ENCODE assay signal across 30 cellular contexts in the genomic region with DNA sequence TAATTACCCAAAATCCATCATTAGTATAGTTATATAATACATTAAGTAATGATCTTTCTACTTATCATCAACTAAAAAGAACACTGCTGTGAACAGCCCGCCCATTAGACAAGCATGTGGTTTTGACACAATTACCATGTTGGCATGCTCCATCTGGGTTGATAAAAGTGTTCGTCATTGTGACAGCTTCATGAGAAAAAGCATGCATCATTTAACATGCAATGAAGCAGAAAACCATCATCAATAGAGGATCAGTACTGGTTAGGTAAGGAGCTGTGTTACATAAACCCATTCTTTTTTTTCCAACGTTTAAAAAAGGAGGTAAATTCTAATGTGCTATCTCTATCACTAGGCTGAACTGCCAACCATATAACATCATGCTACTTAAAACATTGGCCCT.
A peak's percentile ranks its signal among the peaks of the same experiment; 100 is the strongest.
DNase-seq lines count a peak whose midpoint lies in the region; ATAC-seq and TF ChIP-seq lines count a peak whose summit lies in the region.
"Had no signal": no experiment of that assay in that cellular context is flagged by ENCODE, and none has a peak within 500 bp of the region (broad histone marks: within the 10 kb centered on the region; RNA-seq: fewer than 3 reads in every experiment).

No MANE protein-coding gene starts in this region.

- H3K4me2 ChIP-seq in DOHH2 (ENCODE audit: low read length): peak overlapping the region; percentile 51

- H3K9me2 ChIP-seq in DOHH2 (replicated peaks; ENCODE audit: control insufficient read depth, low read length): no peaks in the 10 kb centered on the region

- peaks cover 7% of the 10 kb centered on the region for H3F3A ChIP-seq in DOHH2 (ENCODE audit: control insufficient read depth, insufficient read depth)

- H3K27me3 ChIP-seq in DOHH2 (ENCODE audit: control insufficient read depth, low read length) (no peaks in the 10 kb centered on the region), ascending aorta (no peaks in the 10 kb centered on the region)
- H3K27me3 ChIP-seq: esophagus squamous epithelium, neutrophil had no signal

- H3K27me3 Mint-ChIP-seq in memory B cell (no peaks in the 10 kb centered on the region), endothelial cell (ENCODE audit: unreplicated experiment) (peaks cover 2% of the 10 kb centered on the region)
- H3K27me3 Mint-ChIP-seq in activated T-cell treated with anti-CD3 and anti-CD28 coated beads, Interleukin-2, amount 50 U/mL, for 24 hours: no peaks in the 10 kb centered on the region
- H3K27me3 Mint-ChIP-seq: activated CD8-positive, alpha-beta T cell treated with anti-CD3 and anti-CD28 coated beads for 36 hours; activated naive CD8-positive, alpha-beta T cell; dendritic cell treated with granulocyte-macrophage colony-stimulating factor and Interleukin-4, amounts not matched to agents 40 ng/mL and 50 ng/mL, for 4 days had no signal

- peak; percentile 41 for ATAC-seq in GM19463 (IDR thresholded peaks at IDR 0.05; ENCODE audit: unreplicated experiment)
- peak; percentile 59 for ATAC-seq in memory B cell (ENCODE audit: low read depth)
- ATAC-seq: activated CD4-positive, CD25-positive, alpha-beta regulatory T cell treated with anti-CD3 and anti-CD28 coated beads, Interleukin-2, amount 50 U/mL, for 24 hours; activated CD8-positive, alpha-beta T cell treated with anti-CD3 and anti-CD28 coated beads for 36 hours; sciatic nerve had no signal

- DNase-seq in NCI-H69 (lab: John Stamatoyannopoulos, UW) (peak; percentile 5), memory B cell (ENCODE audit: low spot score in 2 of 2) (no peak), ascending aorta (ENCODE audit: low spot score in 2 of 2) (no peak), endothelial cell (ENCODE audit: low spot score) (no peak)
- no peak for DNase-seq in activated T-cell treated with anti-CD3 and anti-CD28 coated beads, Interleukin-2, amount 50 U/mL, for 24 hours
- DNase-seq: activated CD8-positive, alpha-beta T cell treated with anti-CD3 and anti-CD28 coated beads for 36 hours; anterior cingulate cortex; Calu3; caudate nucleus; DMS79 treated with DMSO at 0.1 percent for 48 hours; endodermal cell; esophagus squamous epithelium; HFFc6; hippocampal formation; left ventricle myocardium inferior; NCI-H1105; NCI-H82; stimulated activated CD4-positive, alpha-beta T cell treated with anti-CD3 and anti-CD28 coated beads, Interleukin-12 subunit alpha, Interleukin-12 subunit beta, amount 100 ng/mL, for 4 hours; stimulated activated CD4-positive, alpha-beta T cell treated with anti-CD3 and anti-CD28 coated beads, Interleukin-4, amount 100 ng/mL, for 1 hour; trophoblast cell had no signal

- intact Hi-C loops in ascending aorta (cut with DNase I): no loop called here

- H3K4me1 Mint-ChIP-seq in memory B cell: peaks cover 24% of the 10 kb centered on the region
- peaks cover 52% of the 10 kb centered on the region for H3K4me1 Mint-ChIP-seq in endothelial cell (ENCODE audit: unreplicated experiment)
- H3K4me1 Mint-ChIP-seq in activated T-cell treated with anti-CD3 and anti-CD28 coated beads, Interleukin-2, amount 50 U/mL, for 24 hours (ENCODE audit: low read depth): no peaks in the 10 kb centered on the region
- H3K4me1 Mint-ChIP-seq: endodermal cell had no signal

- no peaks in the 10 kb centered on the region for H3K9me3 ChIP-seq in DOHH2 (ENCODE audit: control insufficient read depth, insufficient read depth, low read length)
- H3K9me3 ChIP-seq in ascending aorta: no peaks in the 10 kb centered on the region
- H3K9me3 ChIP-seq: esophagus squamous epithelium, left ventricle myocardium inferior, neutrophil had no signal

- H3K4me3 Mint-ChIP-seq in memory B cell (no peak overlapping the region), endothelial cell (ENCODE audit: unreplicated experiment) (no peak overlapping the region)
- H3K4me3 Mint-ChIP-seq in activated T-cell treated with anti-CD3 and anti-CD28 coated beads, Interleukin-2, amount 50 U/mL, for 24 hours: no peak overlapping the region
- H3K4me3 Mint-ChIP-seq: activated CD8-positive, alpha-beta T cell treated with anti-CD3 and anti-CD28 coated beads for 36 hours; activated naive CD8-positive, alpha-beta T cell; CD14-positive monocyte; dendritic cell treated with granulocyte-macrophage colony-stimulating factor and Interleukin-4, amounts not matched to agents 40 ng/mL and 50 ng/mL, for 4 days; endodermal cell; HFFc6; T-helper 1 cell treated with Interleukin-12 subunit alpha and Interleukin-12 subunit beta and Interleukin-4 antibody, amounts not matched to agents 30 μg/mL and 1 μg/mL, for 36 hours had no signal

- peaks cover 3% of the 10 kb centered on the region for H3K36me3 ChIP-seq in DOHH2 (ENCODE audit: control insufficient read depth, low read length)
- H3K36me3 ChIP-seq in ascending aorta: no peaks in the 10 kb centered on the region
- H3K36me3 ChIP-seq: esophagus squamous epithelium, neutrophil had no signal

- no peaks in the 10 kb centered on the region; the same call in 1 of the 2 replicates for H4K20me1 ChIP-seq in DOHH2 (ENCODE audit: control insufficient read depth, insufficient read depth, low read depth, low read length)

- H3K79me2 ChIP-seq in DOHH2 (ENCODE audit: control insufficient read depth, low read length): peaks cover 86% of the 10 kb centered on the region

- TF ChIP-seq CTCF in DOHH2 (IDR thresholded peaks at IDR 0.05; ENCODE audit: low read depth, low read length, poor library complexity, severe bottlenecking) (no peak), ascending aorta (IDR thresholded peaks at IDR 0.05) (no peak), endothelial cell (IDR thresholded peaks at IDR 0.05; ENCODE audit: unreplicated experiment) (no peak)

- H3K36me3 Mint-ChIP-seq in memory B cell (peaks cover 7% of the 10 kb centered on the region), endothelial cell (ENCODE audit: low read depth, unreplicated experiment) (peaks cover 17% of the 10 kb centered on the region)
- H3K36me3 Mint-ChIP-seq in activated T-cell treated with anti-CD3 and anti-CD28 coated beads, Interleukin-2, amount 50 U/mL, for 24 hours (ENCODE audit: low read depth): no peaks in the 10 kb centered on the region
- H3K36me3 Mint-ChIP-seq: activated naive CD8-positive, alpha-beta T cell; CD14-positive monocyte had no signal

- H3K4me3 ChIP-seq in DOHH2 (ENCODE audit: low read length) (no peak overlapping the region), ascending aorta (no peak overlapping the region)
- H3K4me3 ChIP-seq: esophagus squamous epithelium, left ventricle myocardium inferior, SK-N-MC had no signal

- H3K9me3 Mint-ChIP-seq in memory B cell (no peaks in the 10 kb centered on the region), endothelial cell (ENCODE audit: unreplicated experiment) (no peaks in the 10 kb centered on the region)
- no peaks in the 10 kb centered on the region for H3K9me3 Mint-ChIP-seq in activated T-cell treated with anti-CD3 and anti-CD28 coated beads, Interleukin-2, amount 50 U/mL, for 24 hours
- H3K9me3 Mint-ChIP-seq: activated CD8-positive, alpha-beta T cell treated with anti-CD3 and anti-CD28 coated beads for 36 hours; dendritic cell treated with granulocyte-macrophage colony-stimulating factor and Interleukin-4, amounts not matched to agents 40 ng/mL and 50 ng/mL, for 4 days; endodermal cell; HFFc6; T-helper 1 cell treated with Interleukin-12 subunit alpha and Interleukin-12 subunit beta and Interleukin-4 antibody, amounts not matched to agents 30 μg/mL and 1 μg/mL, for 36 hours had no signal

- H3K27ac Mint-ChIP-seq in memory B cell (peak overlapping the region; percentile 77), endothelial cell (ENCODE audit: unreplicated experiment) (no peak overlapping the region)
- H3K27ac Mint-ChIP-seq in activated T-cell treated with anti-CD3 and anti-CD28 coated beads, Interleukin-2, amount 50 U/mL, for 24 hours: no peak overlapping the region
- H3K27ac Mint-ChIP-seq: activated CD8-positive, alpha-beta T cell treated with anti-CD3 and anti-CD28 coated beads for 36 hours; activated naive CD8-positive, alpha-beta T cell; CD14-positive monocyte; dendritic cell treated with granulocyte-macrophage colony-stimulating factor and Interleukin-4, amounts not matched to agents 40 ng/mL and 50 ng/mL, for 4 days; endodermal cell; HFFc6; T-helper 1 cell treated with Interleukin-12 subunit alpha and Interleukin-12 subunit beta and Interleukin-4 antibody, amounts not matched to agents 30 μg/mL and 1 μg/mL, for 36 hours had no signal

- H3K4me1 ChIP-seq in DOHH2 (ENCODE audit: control insufficient read depth, low read length) (peaks cover 55% of the 10 kb centered on the region), ascending aorta (peaks cover 0 to 9% of the 10 kb centered on the region in 2 donors)

- no peak overlapping the region for H3K27ac ChIP-seq in DOHH2 (ENCODE audit: low read depth, low read length)
- H3K27ac ChIP-seq in ascending aorta: no peak overlapping the region
- H3K27ac ChIP-seq: esophagus squamous epithelium, left ventricle myocardium inferior, neutrophil, SK-N-MC had no signal
